16 cellular contexts compared by ENCODE assay signal in the genomic region with DNA sequence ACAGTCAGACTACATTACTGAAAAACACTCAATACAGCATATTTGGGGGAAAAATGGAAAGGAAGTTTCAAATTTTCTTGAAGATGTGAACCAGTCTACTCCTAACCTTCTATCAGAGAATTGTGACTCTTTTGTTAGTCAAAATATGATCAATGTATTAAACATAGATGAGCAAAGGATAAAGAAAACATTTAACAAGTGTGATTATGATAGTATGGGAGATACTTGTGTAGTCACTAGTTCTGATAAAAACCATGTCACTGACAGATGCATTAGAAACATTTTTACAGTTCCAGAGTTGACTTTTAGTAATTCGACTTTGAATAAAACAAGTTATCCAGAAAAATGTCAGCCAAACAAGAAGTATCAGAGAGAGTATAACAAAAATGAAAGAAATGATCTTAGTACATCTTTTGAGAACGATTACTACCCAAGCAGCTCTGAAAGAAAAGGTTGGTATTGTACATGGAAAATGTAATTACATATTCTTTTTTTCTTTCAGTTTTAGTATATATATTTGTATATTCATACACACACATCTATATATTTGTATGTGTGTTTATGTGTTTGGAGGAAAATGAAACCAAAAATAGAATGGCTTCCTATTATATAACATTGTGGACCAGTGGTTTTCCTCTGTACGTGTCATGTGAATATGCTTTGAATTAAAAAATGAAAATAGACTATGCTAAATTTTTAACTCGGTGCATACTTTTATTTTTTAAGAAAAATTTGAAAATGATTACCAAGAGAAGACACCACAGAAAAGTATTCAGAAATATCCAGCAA.
DNase-seq lines count a peak whose midpoint lies in the region; ATAC-seq and TF ChIP-seq lines count a peak whose summit lies in the region.
"Had no signal": no experiment of that assay in that cellular context is flagged by ENCODE, and none has a peak within 500 bp of the region (broad histone marks: within the 10 kb centered on the region; RNA-seq: fewer than 3 reads in every experiment).

No MANE protein-coding gene starts in this region.

- H3K27me3 Mint-ChIP-seq in activated CD8-positive, alpha-beta memory T cell treated with anti-CD3 and anti-CD28 coated beads, Interleukin-2, amount 10 ng/mL, durations not matched to agents 7 days and 5 days, result no peaks in the 10 kb centered on the region
- no peaks in the 10 kb centered on the region for H3K27me3 Mint-ChIP-seq in activated T-helper 2 cell treated with anti-CD3 and anti-CD28 coated beads, Interferon-gamma antibody, Interleukin-2, Interleukin-4, amounts not matched to agents 10 μg/mL and 5 μg/mL and 100 μg/mL, durations not matched to agents 14 hours and 24 hours and 36 hours (ENCODE audit: low read depth)

- no peak for DNase-seq in activated CD8-positive, alpha-beta memory T cell treated with anti-CD3 and anti-CD28 coated beads, Interleukin-2, amount 10 ng/mL, durations not matched to agents 7 days and 5 days
- DNase-seq in activated CD8-positive, alpha-beta memory T cell treated with anti-CD3 and anti-CD28 coated beads for 24 hours, result no peak
- DNase-seq in activated T-helper 2 cell treated with anti-CD3 and anti-CD28 coated beads, Interferon-gamma antibody, Interleukin-2, Interleukin-4, amounts not matched to agents 10 μg/mL and 5 μg/mL and 100 μg/mL, durations not matched to agents 14 hours and 24 hours and 36 hours (ENCODE audit: low spot score), result no peak
- DNase-seq in spleen, result no peak
- no peak for DNase-seq in SKM-1 (lab: John Stamatoyannopoulos, UW; ENCODE audit: unreplicated experiment)
- DNase-seq in transverse colon, result no peak
- DNase-seq: aorta, dermis blood vessel endothelial cell, DMS153, NCI-H2029 treated with DMSO at 0.1 percent for 48 hours, NCI-H82 had no signal

- H3K4me3 ChIP-seq in spleen (peak overlapping the region in 2 of 8 donors; percentile 20 to 52), transverse colon (no peak overlapping the region)
- H3K4me3 ChIP-seq: lung, skin epidermis had no signal

- no peaks in the 10 kb centered on the region for H3K27me3 ChIP-seq in spleen (replicated peaks in 1 of 7)
- H3K27me3 ChIP-seq in transverse colon, result no peaks in the 10 kb centered on the region

- peaks cover 44% of the 10 kb centered on the region for H3K4me1 Mint-ChIP-seq in activated CD8-positive, alpha-beta memory T cell treated with anti-CD3 and anti-CD28 coated beads, Interleukin-2, amount 10 ng/mL, durations not matched to agents 7 days and 5 days
- peaks cover 39% of the 10 kb centered on the region for H3K4me1 Mint-ChIP-seq in activated T-helper 2 cell treated with anti-CD3 and anti-CD28 coated beads, Interferon-gamma antibody, Interleukin-2, Interleukin-4, amounts not matched to agents 10 μg/mL and 5 μg/mL and 100 μg/mL, durations not matched to agents 14 hours and 24 hours and 36 hours (ENCODE audit: low read depth)

- H3K4me1 ChIP-seq in spleen (peaks cover 0 to 5% (median 0%) of the 10 kb centered on the region in 6 donors), transverse colon (no peaks in the 10 kb centered on the region)

- TF ChIP-seq EP300 in transverse colon (IDR thresholded peaks at IDR 0.05; ENCODE audit: low read depth), result no peak

- WGBS in spleen, 5 donors, result 37 to 59% (median 40%) methylated on average over 4 of the region's 4 CpGs
- WGBS in transverse colon (ENCODE audit: low coverage in 1 of 2), 2 donors, result 61 to 67% methylated on average over 4 of the region's 4 CpGs

- CTCF ChIA-PET in activated CD8-positive, alpha-beta memory T cell treated with anti-CD3 and anti-CD28 coated beads, Interleukin-2, amount 10 ng/mL, durations not matched to agents 7 days and 5 days (lab: Charles Lee), result interaction anchor here (2.1 kb wide), 1 partner anchor 13 kb away, joined by 5 read pairs; no protein-coding TSS in a partner anchor

- H3K9me3 ChIP-seq in spleen (peaks cover 0 to 10% (median 4%) of the 10 kb centered on the region in 8 donors), transverse colon (no peaks in the 10 kb centered on the region)

- peaks cover 4% of the 10 kb centered on the region for H3K9me3 Mint-ChIP-seq in activated CD8-positive, alpha-beta memory T cell treated with anti-CD3 and anti-CD28 coated beads, Interleukin-2, amount 10 ng/mL, durations not matched to agents 7 days and 5 days (ENCODE audit: low read depth)
- H3K9me3 Mint-ChIP-seq in activated T-helper 2 cell treated with anti-CD3 and anti-CD28 coated beads, Interferon-gamma antibody, Interleukin-2, Interleukin-4, amounts not matched to agents 10 μg/mL and 5 μg/mL and 100 μg/mL, durations not matched to agents 14 hours and 24 hours and 36 hours, result peaks cover 26% of the 10 kb centered on the region

- H3K36me3 Mint-ChIP-seq in activated CD8-positive, alpha-beta memory T cell treated with anti-CD3 and anti-CD28 coated beads, Interleukin-2, amount 10 ng/mL, durations not matched to agents 7 days and 5 days, result peaks cover 20% of the 10 kb centered on the region
- peaks cover 11% of the 10 kb centered on the region for H3K36me3 Mint-ChIP-seq in activated T-helper 2 cell treated with anti-CD3 and anti-CD28 coated beads, Interferon-gamma antibody, Interleukin-2, Interleukin-4, amounts not matched to agents 10 μg/mL and 5 μg/mL and 100 μg/mL, durations not matched to agents 14 hours and 24 hours and 36 hours (ENCODE audit: low read depth)

- in situ Hi-C loops in transverse colon (cut with MboI; ENCODE audit: low pct_ligation_motif_present in 1 of 4, low pct_unique_long_range_greater_than_20kb in 1 of 4, low sequenced_read_pairs in 3 of 4), result loop anchor here in 2 of 4 donors (25.0 kb wide), 1 partner anchor 371 kb away; no protein-coding TSS in a partner anchor

- intact Hi-C loops in activated T-helper 2 cell treated with anti-CD3 and anti-CD28 coated beads, Interferon-gamma antibody, Interleukin-2, Interleukin-4, amounts not matched to agents 10 μg/mL and 5 μg/mL and 100 μg/mL, durations not matched to agents 14 hours and 24 hours and 36 hours (cut with micrococcal nuclease), result loop anchor here (1.0 to 2.0 kb wide), 2 partner anchors 54 to 62 kb away; no protein-coding TSS in a partner anchor
- intact Hi-C loops in spleen (cut with DNase I; ENCODE audit: low total_unique reads), result no loop called here
- intact Hi-C loops in transverse colon (cut with DNase I; ENCODE audit: low total_unique reads), result no loop called here

- TF ChIP-seq POLR2A in spleen (IDR thresholded peaks at IDR 0.05) (no peak), transverse colon (IDR thresholded peaks at IDR 0.05) (no peak)

- H3K27ac Mint-ChIP-seq in activated CD8-positive, alpha-beta memory T cell treated with anti-CD3 and anti-CD28 coated beads, Interleukin-2, amount 10 ng/mL, durations not matched to agents 7 days and 5 days, result peak overlapping the region; percentile 92
- H3K27ac Mint-ChIP-seq in activated T-helper 2 cell treated with anti-CD3 and anti-CD28 coated beads, Interferon-gamma antibody, Interleukin-2, Interleukin-4, amounts not matched to agents 10 μg/mL and 5 μg/mL and 100 μg/mL, durations not matched to agents 14 hours and 24 hours and 36 hours, result peak overlapping the region; percentile 70

- H3K27ac ChIP-seq in spleen (peak overlapping the region in 7 of 8 donors; percentile 39 to 67 (median 52)), transverse colon (no peak overlapping the region)

- peak overlapping the region; percentile 81 for H3K4me3 Mint-ChIP-seq in activated CD8-positive, alpha-beta memory T cell treated with anti-CD3 and anti-CD28 coated beads, Interleukin-2, amount 10 ng/mL, durations not matched to agents 7 days and 5 days
- peak overlapping the region; percentile 69 for H3K4me3 Mint-ChIP-seq in activated T-helper 2 cell treated with anti-CD3 and anti-CD28 coated beads, Interferon-gamma antibody, Interleukin-2, Interleukin-4, amounts not matched to agents 10 μg/mL and 5 μg/mL and 100 μg/mL, durations not matched to agents 14 hours and 24 hours and 36 hours (ENCODE audit: low read depth)

- H3K36me3 ChIP-seq in spleen, result no peaks in the 10 kb centered on the region
- H3K36me3 ChIP-seq in transverse colon, result no peaks in the 10 kb centered on the region

- peak; percentile 74 for ATAC-seq in activated CD8-positive, alpha-beta memory T cell treated with anti-CD3 and anti-CD28 coated beads, Interleukin-2, amount 10 ng/mL, durations not matched to agents 7 days and 5 days
- peak; percentile 67 for ATAC-seq in HG03159 (IDR thresholded peaks at IDR 0.05; ENCODE audit: unreplicated experiment)
- no peak for ATAC-seq in HG02884 (IDR thresholded peaks at IDR 0.05; ENCODE audit: unreplicated experiment)
- ATAC-seq: Right ventricle myocardium inferior had no signal

- TF ChIP-seq CTCF in spleen (IDR thresholded peaks at IDR 0.05 in 8 of 11, conservative IDR thresholded peaks at IDR 0.05 in 3 of 11) (no peak), transverse colon (IDR thresholded peaks at IDR 0.05) (no peak)

Comparison
In these comparisons a context has a peak if more than half of its experiments do, and no peak if none do; other contexts are left out.
1. H3K27ac ChIP-seq: peak in spleen (7 of 8); none in transverse colon (0 of 4).